In genomic region chr7:28774529-28775057, GRCh38 we compare ENCODE assay signal across 19 cellular contexts.
A peak's percentile ranks its signal among the peaks of the same experiment; 100 is the strongest.
DNase-seq lines count a peak whose midpoint lies in the region; ATAC-seq lines count a peak whose summit lies in the region.
"Had no signal": no experiment of that assay in that cellular context is flagged by ENCODE, and none has a peak within 500 bp of the region (broad histone marks: within the 10 kb centered on the region; RNA-seq: fewer than 3 reads in every experiment).

No MANE protein-coding gene starts in this region.

- no peak overlapping the region for H3K4me3 Mint-ChIP-seq in stimulated activated effector memory CD8-positive, alpha-beta T cell treated with anti-CD3 and anti-CD28 coated beads, Interleukin-12 subunit alpha, Interleukin-12 subunit beta, amount 100 ng/mL, for 72 hours
- H3K4me3 Mint-ChIP-seq: CD4-positive, alpha-beta memory T cell; naive thymus-derived CD4-positive, alpha-beta T cell had no signal

- peaks cover 0 to 4% of the 10 kb centered on the region in 2 donors for H3K36me3 Mint-ChIP-seq in activated naive CD4-positive, alpha-beta T cell treated with anti-CD3 and anti-CD28 coated beads, Interleukin-2, amount 50 U/mL, for 72 hours
- no peaks in the 10 kb centered on the region for H3K36me3 Mint-ChIP-seq in stimulated activated effector memory CD8-positive, alpha-beta T cell treated with anti-CD3 and anti-CD28 coated beads, Interleukin-12 subunit alpha, Interleukin-12 subunit beta, amount 100 ng/mL, for 72 hours
- H3K36me3 Mint-ChIP-seq: CD4-positive, alpha-beta memory T cell; naive thymus-derived CD4-positive, alpha-beta T cell had no signal

- no peaks in the 10 kb centered on the region for H3K9me3 Mint-ChIP-seq in activated naive CD4-positive, alpha-beta T cell treated with anti-CD3 and anti-CD28 coated beads, Interleukin-2, amount 50 U/mL, for 72 hours
- H3K9me3 Mint-ChIP-seq in stimulated activated effector memory CD8-positive, alpha-beta T cell treated with anti-CD3 and anti-CD28 coated beads, Interleukin-12 subunit alpha, Interleukin-12 subunit beta, amount 100 ng/mL, for 72 hours: peaks cover 3% of the 10 kb centered on the region

- ATAC-seq in left ventricle myocardium superior: peak; percentile 70
- no peak for ATAC-seq in activated naive CD4-positive, alpha-beta T cell treated with anti-CD3 and anti-CD28 coated beads, Interleukin-2, amount 50 U/mL, for 72 hours
- ATAC-seq in stimulated activated effector memory CD8-positive, alpha-beta T cell treated with anti-CD3 and anti-CD28 coated beads, Interleukin-12 subunit alpha, Interleukin-12 subunit beta, amount 100 ng/mL, for 72 hours: no peak
- ATAC-seq: naive thymus-derived CD4-positive, alpha-beta T cell; stimulated activated naive CD8-positive, alpha-beta T cell treated with anti-CD3 and anti-CD28 coated beads, Interleukin-15, Interleukin-2, amounts not matched to agents 100 U/mL and 50 U/mL, for 24 hours; upper lobe of right lung had no signal

- H3K4me1 Mint-ChIP-seq in stimulated activated effector memory CD8-positive, alpha-beta T cell treated with anti-CD3 and anti-CD28 coated beads, Interleukin-12 subunit alpha, Interleukin-12 subunit beta, amount 100 ng/mL, for 72 hours: no peaks in the 10 kb centered on the region
- H3K4me1 Mint-ChIP-seq: CD4-positive, alpha-beta memory T cell had no signal

- intact Hi-C loops in left ventricle myocardium superior (cut with micrococcal nuclease): no loop called here

- DNase-seq in COLO668 (lab: John Stamatoyannopoulos, UW; ENCODE audit: unreplicated experiment): peak; percentile 65
- peak; percentile 77 for DNase-seq in NCI-H1092 (lab: John Stamatoyannopoulos, UW)
- DNase-seq in NCI-H345 treated with DMSO at 0.1 percent for 48 hours (lab: John Stamatoyannopoulos, UW; ENCODE audit: unreplicated experiment): peak; percentile 78
- no peak for DNase-seq in left ventricle myocardium superior
- no peak for DNase-seq in ecto neural progenitor cell (ENCODE audit: low spot score)
- no peak for DNase-seq in activated naive CD4-positive, alpha-beta T cell treated with anti-CD3 and anti-CD28 coated beads, Interleukin-2, amount 50 U/mL, for 72 hours (ENCODE audit: low spot score in 2 of 2)
- DNase-seq in RKO (ENCODE audit: low spot score): no peak
- DNase-seq in stimulated activated effector memory CD8-positive, alpha-beta T cell treated with anti-CD3 and anti-CD28 coated beads, Interleukin-12 subunit alpha, Interleukin-12 subunit beta, amount 100 ng/mL, for 72 hours (ENCODE audit: low spot score in 2 of 2): no peak
- DNase-seq: activated CD4-positive, alpha-beta T cell treated with anti-CD3 and anti-CD28 coated beads for 4 hours; activated CD8-positive, alpha-beta memory T cell treated with anti-CD3 and anti-CD28 coated beads, Interleukin-2, amount 50 U/mL, for 4 hours; activated naive CD4-positive, alpha-beta T cell; CD4-positive, alpha-beta memory T cell; gastrocnemius medialis; naive thymus-derived CD4-positive, alpha-beta T cell; stimulated activated CD4-positive, alpha-beta T cell treated with anti-CD3 and anti-CD28 coated beads, Interleukin-15, amount 100 ng/mL, for 24 hours; stimulated activated naive CD8-positive, alpha-beta T cell treated with anti-CD3 and anti-CD28 coated beads, Interleukin-15, Interleukin-2, amounts not matched to agents 100 U/mL and 50 U/mL, for 24 hours; T-helper 2 cell; upper lobe of right lung had no signal

- H3K27ac Mint-ChIP-seq in activated naive CD4-positive, alpha-beta T cell treated with anti-CD3 and anti-CD28 coated beads, Interleukin-2, amount 50 U/mL, for 72 hours: no peak overlapping the region
- no peak overlapping the region for H3K27ac Mint-ChIP-seq in stimulated activated effector memory CD8-positive, alpha-beta T cell treated with anti-CD3 and anti-CD28 coated beads, Interleukin-12 subunit alpha, Interleukin-12 subunit beta, amount 100 ng/mL, for 72 hours
- H3K27ac Mint-ChIP-seq: CD4-positive, alpha-beta memory T cell; naive thymus-derived CD4-positive, alpha-beta T cell; progenitor cell of endocrine pancreas had no signal

Comparison
In these comparisons a context has a peak if more than half of its experiments do, and no peak if none do; other contexts are left out.
1. DNase-seq: peak in COLO668 (single experiment), NCI-H1092 (single experiment) and NCI-H345 treated with DMSO at 0.1 percent for 48 hours (single experiment); none in left ventricle myocardium superior (single experiment), ecto neural progenitor cell (single experiment), activated naive CD4-positive, alpha-beta T cell treated with anti-CD3 and anti-CD28 coated beads, Interleukin-2, amount 50 U/mL, for 72 hours (0 of 2), RKO (single experiment) and stimulated activated effector memory CD8-positive, alpha-beta T cell treated with anti-CD3 and anti-CD28 coated beads, Interleukin-12 subunit alpha, Interleukin-12 subunit beta, amount 100 ng/mL, for 72 hours (0 of 2).